In the genomic region with DNA sequence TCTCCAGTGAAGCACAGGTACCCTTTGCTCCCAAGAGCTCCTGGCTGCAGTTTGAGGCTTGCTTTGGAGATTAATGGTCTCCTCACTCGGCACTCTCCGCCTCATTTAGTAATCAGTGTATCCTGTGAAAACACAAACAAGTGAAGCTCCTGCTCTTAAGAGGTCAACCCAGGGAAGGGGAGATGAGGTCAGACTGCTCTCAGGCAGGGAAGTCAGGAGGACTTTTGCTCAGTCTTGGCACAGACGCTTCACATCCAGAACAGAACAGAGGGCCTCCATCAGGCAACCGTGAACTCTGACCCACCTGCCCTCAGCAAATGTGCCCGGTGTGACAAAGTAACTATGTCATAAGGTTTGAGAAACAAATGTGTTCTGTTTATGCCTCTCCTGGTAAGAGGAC, we compare ENCODE assay signal across 21 cellular contexts.
DNase-seq lines count a peak whose midpoint lies in the region; ATAC-seq, FAIRE-seq and TF ChIP-seq lines count a peak whose summit lies in the region.
"Had no signal": no experiment of that assay in that cellular context is flagged by ENCODE, and none has a peak within 500 bp of the region (broad histone marks: within the 10 kb centered on the region; RNA-seq: fewer than 3 reads in every experiment).

No MANE protein-coding gene starts in this region.

- H3K9me3 Mint-ChIP-seq in type B pancreatic cell, result peaks cover 6% of the 10 kb centered on the region
- peaks cover 0 to 1% (median 0%) of the 10 kb centered on the region in 6 donors for H3K9me3 Mint-ChIP-seq in immature natural killer cell
- H3K9me3 Mint-ChIP-seq: CD4-positive, CD25-positive, alpha-beta regulatory T cell; HFFc6 had no signal

- no peak overlapping the region for H4K8ac ChIP-seq in mesenchymal stem cell (ENCODE audit: low read length)

- no peaks in the 10 kb centered on the region for H3K79me2 ChIP-seq in HepG2 (ENCODE audit: insufficient read depth, low read length)

- intact Hi-C loops in HepG2 (cut with micrococcal nuclease; ENCODE audit: unreplicated experiment), result no loop called here

- H3K36me3 ChIP-seq in liver (ENCODE audit: control insufficient read depth in 4 of 4, insufficient read depth in 3 of 4, low read depth in 1 of 4, low read length in 3 of 4), result no peaks in the 10 kb centered on the region
- no peaks in the 10 kb centered on the region for H3K36me3 ChIP-seq in HepG2 (replicated peaks in 1 of 2; ENCODE audit: control insufficient read depth in 1 of 2, insufficient read depth in 2 of 2, low read length in 2 of 2)
- H3K36me3 ChIP-seq in WERI-Rb-1, result no peaks in the 10 kb centered on the region
- H3K36me3 ChIP-seq in mesenchymal stem cell (ENCODE audit: control insufficient read depth in 1 of 2, insufficient read depth in 2 of 2, low read depth in 1 of 2, low read length in 2 of 2), result no peaks in the 10 kb centered on the region

- TF ChIP-seq EP300 in HepG2 (IDR thresholded peaks at IDR 0.05; ENCODE audit: low read depth in 2 of 2, low read length in 2 of 2) (no peak), HepG2 (CRISPR knock-in tag; IDR thresholded peaks at IDR 0.05; ENCODE audit: borderline replicate concordance) (no peak)

- TF ChIP-seq RAD21 in liver (IDR thresholded peaks at IDR 0.05) (peak in 1 of 2 donors; percentile 37), HepG2 (CRISPR knock-in tag; IDR thresholded peaks at IDR 0.05) (no peak)

- no peak overlapping the region for H2AK5ac ChIP-seq in mesenchymal stem cell (ENCODE audit: low read length, severe bottlenecking)

- H3K79me1 ChIP-seq in mesenchymal stem cell (replicated peaks; ENCODE audit: low read length, poor library complexity, severe bottlenecking), result no peaks in the 10 kb centered on the region

- H3K14ac ChIP-seq in mesenchymal stem cell (ENCODE audit: low read length in 2 of 2), result peak overlapping the region in 1 of 2 experiments; percentile 22

- CTCF ChIA-PET in HepG2 (lab: Yijun Ruan, JAX; ENCODE audit: low intra/inter-chr PET ratio, low total read pairs), result no interaction called here

- no peak for ATAC-seq in HepG2

- H3K4me3 ChIP-seq in liver (ENCODE audit: low read depth in 1 of 3, low read length in 3 of 3) (no peak overlapping the region), HepG2 (replicated peaks in 1 of 3; ENCODE audit: insufficient read depth in 1 of 3, low read depth in 2 of 3, low read length in 3 of 3) (no peak overlapping the region), WERI-Rb-1 (ENCODE audit: low read depth, low read length) (no peak overlapping the region), mesenchymal stem cell (ENCODE audit: insufficient read depth in 1 of 2, low read depth in 1 of 2, low read length in 2 of 2) (no peak overlapping the region)

- no peak for TF ChIP-seq POLR2A in HepG2 (IDR thresholded peaks at IDR 0.05; ENCODE audit: insufficient read depth in 1 of 2, low read depth in 2 of 2, low read length in 2 of 2)

- no peak overlapping the region for H2AFZ ChIP-seq in HepG2 (ENCODE audit: low read length)
- no peak overlapping the region for H2AFZ ChIP-seq in mesenchymal stem cell (ENCODE audit: low read depth, low read length)

- H2BK120ac ChIP-seq in mesenchymal stem cell (ENCODE audit: low read depth, low read length), result no peak overlapping the region

- no peak overlapping the region for H3K9ac ChIP-seq in liver (ENCODE audit: low read depth in 1 of 2, low read length in 2 of 2)
- no peak overlapping the region for H3K9ac ChIP-seq in HepG2 (ENCODE audit: insufficient read depth, low read depth, low read length)
- H3K9ac ChIP-seq in mesenchymal stem cell (ENCODE audit: low read length), result no peak overlapping the region

- H3K4me1 Mint-ChIP-seq in type B pancreatic cell (ENCODE audit: unreplicated experiment) (peaks cover 31% of the 10 kb centered on the region), immature natural killer cell (peaks cover 12 to 16% of the 10 kb centered on the region in 2 donors)
- H3K4me1 Mint-ChIP-seq: CD4-positive, CD25-positive, alpha-beta regulatory T cell had no signal

- H4K20me1 ChIP-seq in HepG2 (ENCODE audit: insufficient read depth, low read length), result no peaks in the 10 kb centered on the region

- in situ Hi-C loops in HepG2 (cut with HindIII; ENCODE audit: extremely low pct_ligation_motif_present, low pct_unique_long_range_greater_than_20kb), result no loop called here

- TF ChIP-seq CTCF in liver (IDR thresholded peaks at IDR 0.05; ENCODE audit: low read depth, low read length, missing input control) (no peak), HepG2 (CRISPR knock-in tag; IDR thresholded peaks at IDR 0.05) (no peak), WERI-Rb-1 (IDR thresholded peaks at IDR 0.05; ENCODE audit: low read depth, low read length) (no peak), type B pancreatic cell (conservative IDR thresholded peaks at IDR 0.05) (no peak)

- no peaks in the 10 kb centered on the region for H3K27me3 ChIP-seq in liver (ENCODE audit: control insufficient read depth in 4 of 4, insufficient read depth in 4 of 4, low read length in 3 of 4)
- H3K27me3 ChIP-seq in HepG2 (ENCODE audit: control insufficient read depth in 1 of 2, insufficient read depth in 2 of 2, low read length in 2 of 2), result no peaks in the 10 kb centered on the region
- H3K27me3 ChIP-seq in WERI-Rb-1 (ENCODE audit: insufficient read depth, low read depth, severe bottlenecking), result no peaks in the 10 kb centered on the region
- no peaks in the 10 kb centered on the region for H3K27me3 ChIP-seq in mesenchymal stem cell (ENCODE audit: control insufficient read depth in 1 of 2, insufficient read depth in 1 of 2, low read length in 2 of 2)

- H2BK12ac ChIP-seq in mesenchymal stem cell (ENCODE audit: low read length in 2 of 2), result peak overlapping the region; percentile 43 to 60

- H3K23ac ChIP-seq in mesenchymal stem cell (ENCODE audit: low read length in 2 of 2), result no peak overlapping the region

- H3K18ac ChIP-seq in mesenchymal stem cell (ENCODE audit: low read depth in 1 of 2, low read length in 2 of 2), result peak overlapping the region in 1 of 2 experiments; percentile 37

- H3K27me3 Mint-ChIP-seq in type B pancreatic cell (peaks cover 3% of the 10 kb centered on the region), immature natural killer cell (ENCODE audit: low read depth in 3 of 3) (peaks cover 0 to 7% (median 3%) of the 10 kb centered on the region in 3 donors)
- H3K27me3 Mint-ChIP-seq: CD4-positive, CD25-positive, alpha-beta regulatory T cell had no signal

- H3K9me3 ChIP-seq in liver (ENCODE audit: control insufficient read depth in 4 of 4, low read length in 3 of 4), result no peaks in the 10 kb centered on the region
- H3K9me3 ChIP-seq in HepG2 (ENCODE audit: low read length), result no peaks in the 10 kb centered on the region
- H3K9me3 ChIP-seq in WERI-Rb-1 (ENCODE audit: severe bottlenecking), result no peaks in the 10 kb centered on the region
- no peaks in the 10 kb centered on the region for H3K9me3 ChIP-seq in mesenchymal stem cell (ENCODE audit: control insufficient read depth, low read length)

- DNase-seq in HepG2 (ENCODE audit: low spot score) (no peak), WERI-Rb-1 (peak; percentile 60), mesenchymal stem cell (no peak), type B pancreatic cell (ENCODE audit: extremely low spot score, unreplicated experiment) (no peak), SW 1271 (lab: John Stamatoyannopoulos, UW) (no peak), 8988T (no peak), immature natural killer cell (no peak)
- DNase-seq: CD4-positive, CD25-positive, alpha-beta regulatory T cell; EL; H7; HFFc6; KBM-7; MM.1S; NCI-H1048; NCI-H1417 treated with DMSO at 0.1 percent for 48 hours; NCI-H187; NCI-H2107; NCI-H446 treated with DMSO at 0.1 percent for 48 hours; NCI-H748 treated with DMSO at 0.1 percent for 48 hours had no signal

- POLR2A ChIA-PET in HepG2 (lab: Yijun Ruan, JAX), result no interaction called here

- no peak for FAIRE-seq in HepG2 (lab: Jason Lieb, UNC)
- FAIRE-seq: RCC 7860 had no signal

- no TSS peak for BruUV-seq in HepG2 (replicated peaks; lab: Mats Ljungman, UMichigan)

- H2BK15ac ChIP-seq in mesenchymal stem cell (ENCODE audit: low read depth, poor library complexity, severe bottlenecking), result no peak overlapping the region

- H3K4me2 ChIP-seq in HepG2 (ENCODE audit: low read depth, low read length), result no peak overlapping the region
- H3K4me2 ChIP-seq in mesenchymal stem cell (ENCODE audit: low read length, poor library complexity, severe bottlenecking), result no peak overlapping the region

- H2BK5ac ChIP-seq in mesenchymal stem cell (ENCODE audit: low read depth, low read length, poor library complexity, severe bottlenecking), result no peak overlapping the region

- peak overlapping the region; percentile 50 for H3K27ac Mint-ChIP-seq in type B pancreatic cell
- no peak overlapping the region for H3K27ac Mint-ChIP-seq in immature natural killer cell
- H3K27ac Mint-ChIP-seq: CD4-positive, CD25-positive, alpha-beta regulatory T cell; HFFc6 had no signal

- 32% methylated on average over 5 of the region's 5 CpGs for WGBS in liver
- WGBS in HepG2 (ENCODE audit: low lambda C conversion rate), result 0% methylated on average over 5 of the region's 5 CpGs
- WGBS in mesenchymal stem cell, result 39% methylated on average over 5 of the region's 5 CpGs

- H3K27ac ChIP-seq in liver (ENCODE audit: low read depth in 1 of 2, low read length in 2 of 2) (no peak overlapping the region), HepG2 (ENCODE audit: extremely low read length, insufficient read depth, low read length) (no peak overlapping the region), WERI-Rb-1 (no peak overlapping the region), mesenchymal stem cell (ENCODE audit: low read length, poor library complexity, severe bottlenecking) (no peak overlapping the region)

- H3K4me1 ChIP-seq in liver (ENCODE audit: control insufficient read depth in 4 of 4, insufficient read depth in 4 of 4, low read length in 3 of 4), result peaks cover 0 to 22% (median 7%) of the 10 kb centered on the region in 4 donors
- H3K4me1 ChIP-seq in HepG2 (ENCODE audit: insufficient read depth, low read length), result no peaks in the 10 kb centered on the region
- H3K4me1 ChIP-seq in mesenchymal stem cell (ENCODE audit: control insufficient read depth, insufficient read depth, low read depth, low read length), result no peaks in the 10 kb centered on the region

- H3K36me3 Mint-ChIP-seq in type B pancreatic cell (no peaks in the 10 kb centered on the region), immature natural killer cell (no peaks in the 10 kb centered on the region)
- H3K36me3 Mint-ChIP-seq: CD4-positive, CD25-positive, alpha-beta regulatory T cell had no signal

- no peak overlapping the region for H4K91ac ChIP-seq in mesenchymal stem cell (ENCODE audit: low read length)

- no peak overlapping the region for H3K4ac ChIP-seq in mesenchymal stem cell (ENCODE audit: low read depth in 1 of 2, low read length in 2 of 2)

- H3K4me3 Mint-ChIP-seq in type B pancreatic cell (no peak overlapping the region), immature natural killer cell (no peak overlapping the region)
- H3K4me3 Mint-ChIP-seq: CD4-positive, CD25-positive, alpha-beta regulatory T cell; HFFc6 had no signal

TF ChIP-seq in liver, 16 proteins besides CTCF, POLR2A, EP300 and RAD21 (continues in another document):
- TF ChIP-seq RXRA (IDR thresholded peaks at IDR 0.05) (peak; percentile 75 to 88), FOXA2 (IDR thresholded peaks at IDR 0.05) (no peak), SP1 (IDR thresholded peaks at IDR 0.05) (peak; percentile 65)

TF ChIP-seq in HepG2, 621 proteins besides CTCF, POLR2A, EP300 and RAD21 (continues in another document):
- TF ChIP-seq KMT2A (CRISPR knock-in tag; IDR thresholded peaks at IDR 0.05), result no peak
- no peak for TF ChIP-seq MED8 (CRISPR knock-in tag; IDR thresholded peaks at IDR 0.05; ENCODE audit: insufficient replicate concordance)
